Comparison of ENCODE assay signal across 2 cellular contexts in genomic region chr2:111698089-111698488, GRCh38.
TF ChIP-seq lines count a peak whose summit lies in the region.

No MANE protein-coding gene starts in this region.

TF ChIP-seq in SK-N-SH, 30 proteins besides CTCF, POLR2A, EP300 and RAD21:
- no peak for TF ChIP-seq MAX (IDR thresholded peaks at IDR 0.05; ENCODE audit: low read depth)
- no peak for TF ChIP-seq TCF12 (IDR thresholded peaks at IDR 0.05)
- no peak for TF ChIP-seq RCOR1 (IDR thresholded peaks at IDR 0.05; ENCODE audit: low read length)
- no peak for TF ChIP-seq SMC3 (IDR thresholded peaks at IDR 0.05; ENCODE audit: low read depth, low read length)
- no peak for TF ChIP-seq MEF2A (IDR thresholded peaks at IDR 0.05; ENCODE audit: borderline replicate concordance, low read depth)
- TF ChIP-seq NFIC (IDR thresholded peaks at IDR 0.05; ENCODE audit: borderline replicate concordance) = no peak
- no peak for TF ChIP-seq FOXM1 (IDR thresholded peaks at IDR 0.05; ENCODE audit: low read depth)
- TF ChIP-seq FOSL2 (IDR thresholded peaks at IDR 0.05; ENCODE audit: borderline replicate concordance, low read depth) = no peak
- TF ChIP-seq NRF1 (IDR thresholded peaks at IDR 0.05; ENCODE audit: low read depth, low read length) = no peak
- TF ChIP-seq USF1 (IDR thresholded peaks at IDR 0.05; ENCODE audit: borderline replicate concordance, low read depth) = no peak
- no peak for TF ChIP-seq EZH2phosphoT487 (IDR thresholded peaks at IDR 0.05; ENCODE audit: borderline replicate concordance, low read depth)
- TF ChIP-seq IRF3 (IDR thresholded peaks at IDR 0.05; ENCODE audit: low read depth, low read length) = no peak
- TF ChIP-seq YY1 (IDR thresholded peaks at IDR 0.05; ENCODE audit: low read depth) = no peak
- TF ChIP-seq TEAD4 (IDR thresholded peaks at IDR 0.05; ENCODE audit: borderline replicate concordance, insufficient read depth) = no peak
- TF ChIP-seq PBX3 (IDR thresholded peaks at IDR 0.05) = no peak
- no peak for TF ChIP-seq GABPA (IDR thresholded peaks at IDR 0.05; ENCODE audit: low read depth)
- no peak for TF ChIP-seq FOXJ3 (CRISPR knock-in tag; IDR thresholded peaks at IDR 0.05)
TF ChIP-seq in SK-N-SH: peak in this region for 0.

TF ChIP-seq in SK-N-SH treated with all-trans-retinoic acid at 6 μM for 48 hours, 23 proteins besides CTCF, POLR2A, EP300 and RAD21:
- TF ChIP-seq SNAI2 (CRISPR knock-in tag; IDR thresholded peaks at IDR 0.05) (no peak), ZC3H10 (CRISPR knock-in tag; IDR thresholded peaks at IDR 0.05) (no peak), GLIS3 (CRISPR knock-in tag; IDR thresholded peaks at IDR 0.05) (no peak), ARNTL (CRISPR knock-in tag; IDR thresholded peaks at IDR 0.05; ENCODE audit: borderline replicate concordance, low read depth) (no peak), ISL1 (CRISPR knock-in tag; IDR thresholded peaks at IDR 0.05) (no peak)
